In the genomic region with DNA sequence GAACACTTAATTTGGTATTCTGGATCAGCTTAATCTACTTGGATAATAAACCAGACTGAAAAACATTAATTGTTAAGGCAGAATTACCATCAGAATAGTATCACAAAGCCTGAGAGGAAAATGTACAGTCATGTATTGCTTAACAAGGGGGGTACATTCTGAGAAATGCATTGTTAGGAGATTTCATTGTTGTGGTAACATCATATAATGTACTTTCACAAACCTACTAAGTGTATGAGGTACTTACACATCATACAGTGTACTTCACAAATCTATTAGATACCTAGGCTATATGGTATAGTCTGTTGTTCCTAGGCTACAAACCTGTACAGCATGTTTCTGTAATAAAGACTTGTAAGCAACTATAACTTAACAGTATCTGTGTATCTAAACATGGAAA, we compare ENCODE assay signal across 1 cellular context.
TF ChIP-seq lines count a peak whose summit lies in the region.

No MANE protein-coding gene starts in this region.

TF ChIP-seq in IMR-90, 13 proteins besides CTCF, POLR2A, EP300 and RAD21:
- TF ChIP-seq CEBPB (IDR thresholded peaks at IDR 0.05; ENCODE audit: low read depth, low read length): 0 out of 2 replicates have a peak, but pooled peaks have one; percentile 5
- no peak for TF ChIP-seq SMC3 (IDR thresholded peaks at IDR 0.05; ENCODE audit: low read depth, low read length)
- no peak for TF ChIP-seq MAFK (IDR thresholded peaks at IDR 0.05; ENCODE audit: low read depth, low read length)
